Comparison of ENCODE assay signal across 17 cellular contexts in genomic region chr22:19401483-19401882, GRCh38. TPM values are rescaled to one million over a fixed set of nuclear protein-coding genes. Genes with fewer than 3 reads are reported as not detected.
A peak's percentile ranks its signal among the peaks of the same experiment; 100 is the strongest.
DNase-seq lines count a peak whose midpoint lies in the region; ATAC-seq, FAIRE-seq and TF ChIP-seq lines count a peak whose summit lies in the region.
"Had no signal": no experiment of that assay in that cellular context is flagged by ENCODE, and none has a peak within 500 bp of the region (broad histone marks: within the 10 kb centered on the region; RNA-seq: fewer than 3 reads in every experiment).

No MANE protein-coding gene starts in this region.

- no peak overlapping the region for H3K18ac ChIP-seq in mesenchymal stem cell (ENCODE audit: low read depth in 1 of 2, low read length in 2 of 2)

- POLR2A ChIA-PET in CD4-positive, alpha-beta T cell (lab: Charles Lee) = no interaction called here

- peak; percentile 86 for FAIRE-seq in urothelium cell line (lab: Jason Lieb, UNC)
- FAIRE-seq: A549, H1 had no signal

- H3K27me3 ChIP-seq in mesenchymal stem cell (ENCODE audit: control insufficient read depth in 1 of 2, insufficient read depth in 1 of 2, low read length in 2 of 2) = no peaks in the 10 kb centered on the region
- no peaks in the 10 kb centered on the region for H3K27me3 ChIP-seq in CD4-positive, alpha-beta T cell (ENCODE audit: control insufficient read depth, insufficient read depth, low read length)
- H3K27me3 ChIP-seq: BE2C had no signal

- no peak overlapping the region for H3K4ac ChIP-seq in mesenchymal stem cell (ENCODE audit: low read depth in 1 of 2, low read length in 2 of 2)

- intact Hi-C loops in CD4-positive, alpha-beta T cell (cut with DNase I, micrococcal nuclease) = loop anchor here in 1 of 2 experiments (10.0 kb wide), 1 partner anchor 223 kb away; no protein-coding TSS in a partner anchor

- H2BK12ac ChIP-seq in mesenchymal stem cell (ENCODE audit: low read length in 2 of 2) = no peak overlapping the region

- H3K36me3 ChIP-seq in mesenchymal stem cell (ENCODE audit: control insufficient read depth in 1 of 2, insufficient read depth in 2 of 2, low read depth in 1 of 2, low read length in 2 of 2) = peaks cover 44 to 79% of the 10 kb centered on the region in 2 experiments

- ATAC-seq in stimulated activated naive CD8-positive, alpha-beta T cell treated with anti-CD3 and anti-CD28 coated beads, Interleukin-15, Interleukin-2, amounts not matched to agents 100 U/mL and 50 U/mL, for 24 hours = no peak
- ATAC-seq in CD4-positive, alpha-beta T cell (ENCODE audit: poor library complexity) = no peak
- ATAC-seq in HG03565 (IDR thresholded peaks at IDR 0.05; ENCODE audit: unreplicated experiment) (no peak), HG02610 (IDR thresholded peaks at IDR 0.05; ENCODE audit: unreplicated experiment) (no peak)
- ATAC-seq: A549; CD8-positive, alpha-beta T cell had no signal

- no peak overlapping the region for H4K8ac ChIP-seq in mesenchymal stem cell (ENCODE audit: low read length)

- 98% methylated on average over 4 of the region's 4 CpGs for WGBS in mesenchymal stem cell

- no peaks in the 10 kb centered on the region for H3K27me3 Mint-ChIP-seq in stimulated activated naive CD8-positive, alpha-beta T cell treated with anti-CD3 and anti-CD28 coated beads, Interleukin-15, Interleukin-2, amounts not matched to agents 100 ng/mL and 50 ng/mL, for 24 hours
- H3K27me3 Mint-ChIP-seq in CD4-positive, alpha-beta T cell = no peaks in the 10 kb centered on the region

- peak overlapping the region; percentile 1 for H2AFZ ChIP-seq in mesenchymal stem cell (ENCODE audit: low read depth, low read length)

- no peak overlapping the region for H2BK5ac ChIP-seq in mesenchymal stem cell (ENCODE audit: low read depth, low read length, poor library complexity, severe bottlenecking)

- H3K9me3 Mint-ChIP-seq in stimulated activated naive CD8-positive, alpha-beta T cell treated with anti-CD3 and anti-CD28 coated beads, Interleukin-15, Interleukin-2, amounts not matched to agents 100 ng/mL and 50 ng/mL, for 24 hours = no peaks in the 10 kb centered on the region
- H3K9me3 Mint-ChIP-seq in CD4-positive, alpha-beta T cell = no peaks in the 10 kb centered on the region
- H3K9me3 Mint-ChIP-seq: CD8-positive, alpha-beta T cell had no signal

- no peak overlapping the region for H2BK120ac ChIP-seq in mesenchymal stem cell (ENCODE audit: low read depth, low read length)

- H3K27ac ChIP-seq in mesenchymal stem cell (ENCODE audit: low read length, poor library complexity, severe bottlenecking) = no peak overlapping the region
- H3K27ac ChIP-seq in CD4-positive, alpha-beta T cell (ENCODE audit: low read depth, low read length) = no peak overlapping the region
- H3K27ac ChIP-seq: A549, C4-2B had no signal

- TF ChIP-seq CTCF in CD4-positive, alpha-beta T cell (IDR thresholded peaks at IDR 0.05) = no peak

- no peak overlapping the region for H3K4me3 Mint-ChIP-seq in stimulated activated naive CD8-positive, alpha-beta T cell treated with anti-CD3 and anti-CD28 coated beads, Interleukin-15, Interleukin-2, amounts not matched to agents 100 ng/mL and 50 ng/mL, for 24 hours
- H3K4me3 Mint-ChIP-seq in CD4-positive, alpha-beta T cell = no peak overlapping the region
- H3K4me3 Mint-ChIP-seq: CD8-positive, alpha-beta T cell had no signal

- no peaks in the 10 kb centered on the region for H3K4me1 Mint-ChIP-seq in stimulated activated naive CD8-positive, alpha-beta T cell treated with anti-CD3 and anti-CD28 coated beads, Interleukin-15, Interleukin-2, amounts not matched to agents 100 ng/mL and 50 ng/mL, for 24 hours (ENCODE audit: low read depth)
- H3K4me1 Mint-ChIP-seq in CD4-positive, alpha-beta T cell (ENCODE audit: low read depth) = no peaks in the 10 kb centered on the region

- CTCF ChIA-PET in CD4-positive, alpha-beta T cell (lab: Charles Lee) = no interaction called here

- no peak overlapping the region for H4K91ac ChIP-seq in mesenchymal stem cell (ENCODE audit: low read length)

- H3K4me1 ChIP-seq in mesenchymal stem cell (ENCODE audit: control insufficient read depth, insufficient read depth, low read depth, low read length) = no peaks in the 10 kb centered on the region
- H3K4me1 ChIP-seq: A549, BE2C, Caco-2 had no signal

- no peak overlapping the region for H3K14ac ChIP-seq in mesenchymal stem cell (ENCODE audit: low read length in 2 of 2)

- H3K79me1 ChIP-seq in mesenchymal stem cell (replicated peaks; ENCODE audit: low read length, poor library complexity, severe bottlenecking) = peaks cover 23% of the 10 kb centered on the region

- no peak overlapping the region for H3K4me2 ChIP-seq in mesenchymal stem cell (ENCODE audit: low read length, poor library complexity, severe bottlenecking)
- H3K4me2 ChIP-seq: A549 had no signal

- H3K4me3 ChIP-seq in mesenchymal stem cell (ENCODE audit: insufficient read depth in 1 of 2, low read depth in 1 of 2, low read length in 2 of 2) = no peak overlapping the region
- H3K4me3 ChIP-seq: A549 had no signal

- H3K36me3 Mint-ChIP-seq in stimulated activated naive CD8-positive, alpha-beta T cell treated with anti-CD3 and anti-CD28 coated beads, Interleukin-15, Interleukin-2, amounts not matched to agents 100 ng/mL and 50 ng/mL, for 24 hours (ENCODE audit: low read depth) = peaks cover 68% of the 10 kb centered on the region
- peaks cover 84% of the 10 kb centered on the region for H3K36me3 Mint-ChIP-seq in CD4-positive, alpha-beta T cell (ENCODE audit: low read depth)

- no peak overlapping the region for H3K23ac ChIP-seq in mesenchymal stem cell (ENCODE audit: low read length in 2 of 2)

- H2BK15ac ChIP-seq in mesenchymal stem cell (ENCODE audit: low read depth, poor library complexity, severe bottlenecking) = no peak overlapping the region

- no peak overlapping the region for H3K9ac ChIP-seq in mesenchymal stem cell (ENCODE audit: low read length)

- H3K9me3 ChIP-seq in mesenchymal stem cell (ENCODE audit: control insufficient read depth, low read length) = no peaks in the 10 kb centered on the region
- H3K9me3 ChIP-seq in CD4-positive, alpha-beta T cell (ENCODE audit: control insufficient read depth, low read length) = no peaks in the 10 kb centered on the region
- H3K9me3 ChIP-seq: A549, BE2C, Caco-2 had no signal

- H3K27ac Mint-ChIP-seq in stimulated activated naive CD8-positive, alpha-beta T cell treated with anti-CD3 and anti-CD28 coated beads, Interleukin-15, Interleukin-2, amounts not matched to agents 100 ng/mL and 50 ng/mL, for 24 hours = peak overlapping the region; percentile 8
- no peak overlapping the region for H3K27ac Mint-ChIP-seq in CD4-positive, alpha-beta T cell

- H2AK5ac ChIP-seq in mesenchymal stem cell (ENCODE audit: low read length, severe bottlenecking) = no peak overlapping the region

- no peak for DNase-seq in stimulated activated naive CD8-positive, alpha-beta T cell treated with anti-CD3 and anti-CD28 coated beads, Interleukin-15, Interleukin-2, amounts not matched to agents 100 U/mL and 50 U/mL, for 24 hours
- DNase-seq in dermis microvascular lymphatic vessel endothelial cell (ENCODE audit: low read depth in 2 of 2) (peak; percentile 47 to 54), mesenchymal stem cell (no peak), urothelium cell line (ENCODE audit: low spot score) (no peak)
- DNase-seq in CD4-positive, alpha-beta T cell = no peak
- DNase-seq: BE2C; Caco-2; CD8-positive, alpha-beta T cell; DMS53; GF-D8; HCEC 1CT had no signal

RNA-seq across cellular contexts. Expression of gene HIRA, which starts 30.1 kb away (rescaled TPM):
- total RNA-seq in dermis microvascular lymphatic vessel endothelial cell = 14.8 and 19.2 TPM in 2 replicates
- polyA plus RNA-seq in mesenchymal stem cell (2013, experiment 1 of 2) = 13.4 TPM
- polyA plus RNA-seq in mesenchymal stem cell (2013, experiment 2 of 2) = 13.6 TPM
- 10 to 100 TPM; 15.2 to 15.5 TPM for total RNA-seq in CD4-positive, alpha-beta T cell

RNA-seq across cellular contexts. Expression of gene MRPL40, which starts 30.9 kb away (rescaled TPM):
- total RNA-seq in dermis microvascular lymphatic vessel endothelial cell = 22.8 and 27.7 TPM in 2 replicates
- 39.0 TPM for polyA plus RNA-seq in mesenchymal stem cell (2013, experiment 1 of 2)
- polyA plus RNA-seq in mesenchymal stem cell (2013, experiment 2 of 2) = 39.5 TPM
- 10 to 100 TPM; 10.7 to 11.3 TPM for total RNA-seq in CD4-positive, alpha-beta T cell

RNA-seq across cellular contexts. Expression of gene C22orf39, which starts 46.0 kb away (rescaled TPM):
- 19.3 and 27.3 TPM in 2 replicates for total RNA-seq in dermis microvascular lymphatic vessel endothelial cell
- polyA plus RNA-seq in mesenchymal stem cell (2013, experiment 1 of 2) = 17.3 TPM
- 18.6 TPM for polyA plus RNA-seq in mesenchymal stem cell (2013, experiment 2 of 2)
- total RNA-seq in CD4-positive, alpha-beta T cell = 10 to 100 TPM; 30.2 to 32.6 TPM

Comparison
In these comparisons a context has a peak if more than half of its experiments do, and no peak if none do; other contexts are left out.
1. DNase-seq: peak in dermis microvascular lymphatic vessel endothelial cell (2 of 2); none in stimulated activated naive CD8-positive, alpha-beta T cell treated with anti-CD3 and anti-CD28 coated beads, Interleukin-15, Interleukin-2, amounts not matched to agents 100 U/mL and 50 U/mL, for 24 hours (single experiment), mesenchymal stem cell (single experiment), urothelium cell line (single experiment) and CD4-positive, alpha-beta T cell (0 of 10).